Comparison of ENCODE assay signal across 8 cellular contexts in genomic region chr18:76922107-76922506, GRCh38.
DNase-seq lines count a peak whose midpoint lies in the region; ATAC-seq and TF ChIP-seq lines count a peak whose summit lies in the region.

No MANE protein-coding gene starts in this region.

- H3K4me3 ChIP-seq in WI38 (ENCODE audit: low read depth, low read length): no peak overlapping the region

- no peak overlapping the region for H3K27ac Mint-ChIP-seq in chondrocyte (ENCODE audit: unreplicated experiment)

- no peaks in the 10 kb centered on the region for H3K27me3 Mint-ChIP-seq in chondrocyte (ENCODE audit: low read depth)

- peak; percentile 98 for ATAC-seq in HG02678 (IDR thresholded peaks at IDR 0.05; ENCODE audit: unreplicated experiment)
- ATAC-seq in stimulated activated naive CD8-positive, alpha-beta T cell treated with anti-CD3 and anti-CD28 coated beads, Interleukin-15, Interleukin-2, amounts not matched to agents 100 U/mL and 50 U/mL, for 24 hours: peak; percentile 92

- DNase-seq in activated gamma-delta T cell treated with Interleukin-2 at 50 U/mL for 16 hours (peak; percentile 50), activated gamma-delta T cell (lab: John Stamatoyannopoulos, UW) (no peak), NCI-H1105 (lab: John Stamatoyannopoulos, UW) (peak; percentile 16), chondrocyte (ENCODE audit: low spot score) (no peak), medulla oblongata (ENCODE audit: extremely low spot score) (peak; percentile 91)
- DNase-seq in stimulated activated naive CD8-positive, alpha-beta T cell treated with anti-CD3 and anti-CD28 coated beads, Interleukin-15, Interleukin-2, amounts not matched to agents 100 U/mL and 50 U/mL, for 24 hours: peak; percentile 30

- no peaks in the 10 kb centered on the region for H3K9me3 Mint-ChIP-seq in chondrocyte (ENCODE audit: low read depth)

- no peaks in the 10 kb centered on the region for H3K4me1 Mint-ChIP-seq in chondrocyte (ENCODE audit: low read depth)

- peaks cover 36% of the 10 kb centered on the region for H3K36me3 Mint-ChIP-seq in chondrocyte (ENCODE audit: low read depth)

- TF ChIP-seq CTCF in WI38 (IDR thresholded peaks at IDR 0.05; ENCODE audit: low read depth, low read length) (peak; percentile 66), chondrocyte (IDR thresholded peaks at IDR 0.05) (peak; percentile 79)

- no peak overlapping the region for H3K4me3 Mint-ChIP-seq in chondrocyte (ENCODE audit: unreplicated experiment)

Comparison
In these comparisons a context has a peak if more than half of its experiments do, and no peak if none do; other contexts are left out.
1. DNase-seq: peak in activated gamma-delta T cell treated with Interleukin-2 at 50 U/mL for 16 hours (single experiment), NCI-H1105 (single experiment), medulla oblongata (single experiment) and stimulated activated naive CD8-positive, alpha-beta T cell treated with anti-CD3 and anti-CD28 coated beads, Interleukin-15, Interleukin-2, amounts not matched to agents 100 U/mL and 50 U/mL, for 24 hours (single experiment); none in activated gamma-delta T cell (single experiment) and chondrocyte (single experiment).